ENCODE assay signal across 14 cellular contexts in genomic region chr1:26163684-26164035, GRCh38. TPM values are rescaled to one million over a fixed set of nuclear protein-coding genes. Genes with fewer than 3 reads are reported as not detected.
DNase-seq lines count a peak whose midpoint lies in the region; ATAC-seq, FAIRE-seq and TF ChIP-seq lines count a peak whose summit lies in the region.
"Had no signal": no experiment of that assay in that cellular context is flagged by ENCODE, and none has a peak within 500 bp of the region (broad histone marks: within the 10 kb centered on the region; RNA-seq: fewer than 3 reads in every experiment).

No MANE protein-coding gene starts in this region.

- peaks cover 37% of the 10 kb centered on the region for H3K4me1 ChIP-seq in cardiac muscle cell (ENCODE audit: low read depth)

- TF ChIP-seq CTCF in cardiac muscle cell (IDR thresholded peaks at IDR 0.05; ENCODE audit: low read depth, low read length), result no peak
- TF ChIP-seq CTCF in brain (conservative IDR thresholded peaks at IDR 0.05), result no peak
- no peak for TF ChIP-seq CTCF in mesothelial cell of epicardium (IDR thresholded peaks at IDR 0.05; ENCODE audit: unreplicated experiment)
- no peak for TF ChIP-seq CTCF in type B pancreatic cell (conservative IDR thresholded peaks at IDR 0.05)
- TF ChIP-seq CTCF in brain microvascular endothelial cell (IDR thresholded peaks at IDR 0.05; ENCODE audit: low read depth, low read length, missing control alignments), result no peak

- H3K27me3 ChIP-seq in cardiac muscle cell, result no peaks in the 10 kb centered on the region
- no peaks in the 10 kb centered on the region for H3K27me3 ChIP-seq in brain microvascular endothelial cell (replicated peaks)

- intact Hi-C loops in Right ventricle myocardium superior (cut with DNase I), result loop anchor here (5.0 kb wide), 1 partner anchor 126 kb away; no protein-coding TSS in a partner anchor

- in situ Hi-C loops in brain microvascular endothelial cell (cut with HindIII; ENCODE audit: low pct_ligation_motif_present, low sequenced_read_pairs), result no loop called here

- peak overlapping the region; percentile 30 for H3K4me3 ChIP-seq in cardiac muscle cell
- H3K4me3 ChIP-seq in brain microvascular endothelial cell (ENCODE audit: low read depth, low read length), result no peak overlapping the region

- no peak overlapping the region for H3K27ac Mint-ChIP-seq in brain
- H3K27ac Mint-ChIP-seq in mesothelial cell of epicardium, result no peak overlapping the region
- no peak overlapping the region for H3K27ac Mint-ChIP-seq in type B pancreatic cell
- H3K27ac Mint-ChIP-seq: activated CD4-positive, alpha-beta T cell treated with anti-CD3 and anti-CD28 coated beads, Interleukin-2, amount 10 ng/mL, durations not matched to agents 7 days and 5 days had no signal

- DNase-seq in cardiac muscle cell (ENCODE audit: low read depth in 1 of 2, low spot score in 1 of 2) (no peak), Right ventricle myocardium superior (no peak), mesothelial cell of epicardium (ENCODE audit: low spot score in 2 of 2, unreplicated experiment in 2 of 2) (no peak), type B pancreatic cell (ENCODE audit: extremely low spot score, unreplicated experiment) (no peak), GM19239 (ENCODE audit: insufficient read length, low spot score) (no peak), dermis blood vessel endothelial cell (no peak), brain microvascular endothelial cell (no peak)
- DNase-seq: NK-92 treated with Interleukin-12 subunit alpha and Interleukin-12 subunit beta, amount 100 ng/mL, for 24 hours had no signal

- FAIRE-seq in GM19239 (lab: Jason Lieb, UNC), result no peak
- FAIRE-seq: GM18507 had no signal

- H3K27ac ChIP-seq in cardiac muscle cell, result no peak overlapping the region
- H3K27ac ChIP-seq in brain microvascular endothelial cell, result no peak overlapping the region
- H3K27ac ChIP-seq: KMS-11 had no signal

- peak overlapping the region; percentile 37 to 73 (median 42) for H3K4me3 Mint-ChIP-seq in brain
- peak overlapping the region; percentile 30 for H3K4me3 Mint-ChIP-seq in mesothelial cell of epicardium
- peak overlapping the region; percentile 61 for H3K4me3 Mint-ChIP-seq in type B pancreatic cell

- no peaks in the 10 kb centered on the region for H3K36me3 ChIP-seq in cardiac muscle cell
- H3K36me3 ChIP-seq in brain microvascular endothelial cell (replicated peaks), result no peaks in the 10 kb centered on the region

- H3K9me3 ChIP-seq in cardiac muscle cell (ENCODE audit: low read depth), result no peaks in the 10 kb centered on the region

- no peak for ATAC-seq in Right ventricle myocardium superior (ENCODE audit: poor library complexity)

- H3K27me3 Mint-ChIP-seq in brain (peaks cover 15% of the 10 kb centered on the region), mesothelial cell of epicardium (ENCODE audit: low read depth) (peaks cover 6% of the 10 kb centered on the region), type B pancreatic cell (peaks cover 5% of the 10 kb centered on the region)

- no peaks in the 10 kb centered on the region for H3K36me3 Mint-ChIP-seq in brain
- no peaks in the 10 kb centered on the region for H3K36me3 Mint-ChIP-seq in mesothelial cell of epicardium
- no peaks in the 10 kb centered on the region for H3K36me3 Mint-ChIP-seq in type B pancreatic cell

- peaks cover 52% of the 10 kb centered on the region for H3K4me1 Mint-ChIP-seq in brain
- peaks cover 30% of the 10 kb centered on the region for H3K4me1 Mint-ChIP-seq in mesothelial cell of epicardium
- peaks cover 28% of the 10 kb centered on the region for H3K4me1 Mint-ChIP-seq in type B pancreatic cell (ENCODE audit: unreplicated experiment)

- H3K9me3 Mint-ChIP-seq in brain (peaks cover 0 to 3% (median 0%) of the 10 kb centered on the region in 5 experiments), mesothelial cell of epicardium (no peaks in the 10 kb centered on the region), type B pancreatic cell (no peaks in the 10 kb centered on the region)
- H3K9me3 Mint-ChIP-seq: activated CD4-positive, alpha-beta T cell treated with anti-CD3 and anti-CD28 coated beads, Interleukin-2, amount 10 ng/mL, durations not matched to agents 7 days and 5 days had no signal

RNA-seq across cellular contexts. Expression of gene FAM110D, which starts 4.8 kb away (rescaled TPM):
- total RNA-seq in cardiac muscle cell, result 4.7 and 6.8 TPM in 2 replicates
- 8.1 and 10.9 TPM in 2 replicates for polyA plus RNA-seq in cardiac muscle cell
- total RNA-seq in Right ventricle myocardium superior, result 4.0 TPM
- polyA plus RNA-seq in brain (ENCODE audit: insufficient read depth, low read depth, low replicate concordance), result 1.2 TPM
- total RNA-seq in mesothelial cell of epicardium, result 0.58 to 0.84 TPM (median 0.69 TPM) in 3 replicates
- 0.38 and 1.4 TPM in 2 replicates for total RNA-seq in type B pancreatic cell (ENCODE audit: low replicate concordance)
- total RNA-seq in dermis blood vessel endothelial cell, result 11.6 and 12.9 TPM in 2 replicates
- total RNA-seq: activated CD4-positive, alpha-beta T cell treated with anti-CD3 and anti-CD28 coated beads, Interleukin-2, amount 10 ng/mL, durations not matched to agents 7 days and 5 days had no signal

RNA-seq across cellular contexts. Expression of gene C1orf232, which starts 5.1 kb away (rescaled TPM):
- total RNA-seq in cardiac muscle cell (not detected in 2 replicates), Right ventricle myocardium superior (not detected), mesothelial cell of epicardium (not detected in 3 replicates), type B pancreatic cell (ENCODE audit: low replicate concordance) (1.0 TPM in 1 of 2 replicates, not detected in the other), dermis blood vessel endothelial cell (not detected in 2 replicates)
- polyA plus RNA-seq in cardiac muscle cell (not detected in 2 replicates), brain (ENCODE audit: insufficient read depth, low read depth, low replicate concordance) (not detected)
- total RNA-seq: activated CD4-positive, alpha-beta T cell treated with anti-CD3 and anti-CD28 coated beads, Interleukin-2, amount 10 ng/mL, durations not matched to agents 7 days and 5 days; H4; temporal lobe had no signal

RNA-seq across cellular contexts. Expression of gene ZNF593, which starts 6.0 kb away (rescaled TPM):
- total RNA-seq in cardiac muscle cell, result 34.5 and 47.8 TPM in 2 replicates
- polyA plus RNA-seq in cardiac muscle cell, result 43.6 and 58.0 TPM in 2 replicates
- total RNA-seq in Right ventricle myocardium superior, result 14.1 TPM
- polyA plus RNA-seq in brain (ENCODE audit: insufficient read depth, low read depth, low replicate concordance), result 26.6 TPM
- 27.1 to 28.7 TPM (median 28.6 TPM) in 3 replicates for total RNA-seq in mesothelial cell of epicardium
- total RNA-seq in type B pancreatic cell (ENCODE audit: low replicate concordance), result 29.7 and 34.9 TPM in 2 replicates
- total RNA-seq in dermis blood vessel endothelial cell, result 8.0 and 25.0 TPM in 2 replicates

RNA-seq across cellular contexts. Expression of gene ZNF593OS, which starts 8.0 kb away (rescaled TPM):
- not detected in 2 replicates for total RNA-seq in cardiac muscle cell
- 2.9 and 3.4 TPM in 2 replicates for polyA plus RNA-seq in cardiac muscle cell
- not detected for total RNA-seq in Right ventricle myocardium superior
- polyA plus RNA-seq in brain (ENCODE audit: insufficient read depth, low read depth, low replicate concordance), result not detected
- total RNA-seq in mesothelial cell of epicardium, result not detected in 3 replicates
- not detected in 2 replicates for total RNA-seq in type B pancreatic cell (ENCODE audit: low replicate concordance)
- total RNA-seq in dermis blood vessel endothelial cell, result not detected in 2 replicates
- total RNA-seq: activated CD4-positive, alpha-beta T cell treated with anti-CD3 and anti-CD28 coated beads, Interleukin-2, amount 10 ng/mL, durations not matched to agents 7 days and 5 days; H4; temporal lobe had no signal

RNA-seq across cellular contexts. Expression of gene CNKSR1, which starts 13.6 kb away (rescaled TPM):
- 8.4 and 9.7 TPM in 2 replicates for total RNA-seq in cardiac muscle cell
- polyA plus RNA-seq in cardiac muscle cell, result 7.5 and 7.6 TPM in 2 replicates
- total RNA-seq in Right ventricle myocardium superior, result 1.4 TPM
- 0.70 TPM for polyA plus RNA-seq in brain (ENCODE audit: insufficient read depth, low read depth, low replicate concordance)
- 50.2 to 53.9 TPM (median 52.2 TPM) in 3 replicates for total RNA-seq in mesothelial cell of epicardium
- total RNA-seq in type B pancreatic cell (ENCODE audit: low replicate concordance), result 16.5 and 50.5 TPM in 2 replicates
- total RNA-seq in dermis blood vessel endothelial cell, result 0.14 TPM in 1 of 2 replicates, not detected in the other
- total RNA-seq: H4 had no signal
